In the genomic region with DNA sequence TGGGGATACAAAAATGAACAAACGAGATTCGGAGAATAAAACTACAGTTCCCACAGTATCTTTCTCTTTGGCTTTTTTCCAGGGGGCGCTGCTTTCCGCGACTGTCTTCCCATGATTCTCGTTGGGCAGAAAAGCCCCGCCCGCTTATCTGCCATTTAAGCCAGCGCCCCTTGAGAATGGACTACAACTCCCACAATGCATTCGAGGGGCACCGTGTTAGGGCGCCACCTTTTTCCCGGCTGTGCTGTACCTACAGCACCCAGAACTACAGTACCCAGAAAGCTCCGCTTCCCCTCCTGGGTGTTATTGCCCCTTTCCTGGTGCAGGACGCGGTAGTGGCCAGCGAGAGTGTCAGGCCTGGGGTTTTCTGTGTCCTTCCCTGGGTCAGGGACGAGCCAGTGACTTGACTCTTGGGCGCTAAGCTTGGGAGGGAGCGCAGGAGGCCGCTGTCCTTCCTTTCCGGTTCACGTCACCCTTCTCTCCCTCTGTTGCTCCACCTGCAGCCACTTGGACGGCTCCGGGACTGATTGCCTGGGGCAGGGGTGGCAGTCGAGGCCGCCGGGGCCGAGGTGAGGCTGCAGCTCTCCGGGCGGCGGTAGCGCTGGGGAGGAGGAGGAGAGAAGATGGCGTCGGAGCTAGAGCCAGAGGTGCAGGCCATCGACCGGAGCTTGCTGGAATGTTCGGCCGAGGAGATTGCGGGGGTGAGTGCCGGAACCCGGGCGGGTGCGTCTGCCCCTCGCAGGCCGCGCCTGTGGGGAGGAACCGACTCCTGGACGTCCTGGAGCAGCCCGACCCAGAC, we compare ENCODE assay signal across 8 cellular contexts. TPM values are rescaled to one million over a fixed set of nuclear protein-coding genes. Genes with fewer than 3 reads are reported as not detected.
DNase-seq lines count a peak whose midpoint lies in the region; ATAC-seq and TF ChIP-seq lines count a peak whose summit lies in the region.

TSS of gene UBR2 (plus strand) at position 333 of the 799 bp plus-strand sequence. CDS start at position 624, 291 bp downstream.

- H2BK15ac ChIP-seq in mesenchymal stem cell (ENCODE audit: low read depth, poor library complexity, severe bottlenecking), result peak within 1 kb of the TSS; percentile 60

- H3K36me3 Mint-ChIP-seq in Calu3 (ENCODE audit: insufficient read depth, unreplicated experiment), result peaks cover 36% of the 10 kb centered on the region
- H3K36me3 Mint-ChIP-seq in activated CD8-positive, alpha-beta memory T cell treated with anti-CD3 and anti-CD28 coated beads, Interleukin-2, amount 10 ng/mL, durations not matched to agents 7 days and 5 days, result peaks cover 22% of the 10 kb centered on the region

- peak within 1 kb of the TSS; percentile 87 for H4K91ac ChIP-seq in mesenchymal stem cell (ENCODE audit: low read length)

- H3K27ac ChIP-seq in mesenchymal stem cell (ENCODE audit: low read length, poor library complexity, severe bottlenecking), result peak within 1 kb of the TSS; percentile 86

- peak within 1 kb of the TSS; percentile 83 for H3K4me3 Mint-ChIP-seq in Calu3 (ENCODE audit: low read depth, unreplicated experiment)
- H3K4me3 Mint-ChIP-seq in activated CD8-positive, alpha-beta memory T cell treated with anti-CD3 and anti-CD28 coated beads, Interleukin-2, amount 10 ng/mL, durations not matched to agents 7 days and 5 days, result peak within 1 kb of the TSS; percentile 93

- peaks cover 6% of the 10 kb centered on the region for H3K36me3 ChIP-seq in NT2/D1 (ENCODE audit: insufficient read depth, insufficient read length, low read length)
- no peaks in the 10 kb centered on the region for H3K36me3 ChIP-seq in endocrine pancreas (ENCODE audit: control insufficient read depth, insufficient read depth, low read length)
- peaks cover 0 to 8% of the 10 kb centered on the region in 2 experiments for H3K36me3 ChIP-seq in mesenchymal stem cell (ENCODE audit: control insufficient read depth in 1 of 2, insufficient read depth in 2 of 2, low read depth in 1 of 2, low read length in 2 of 2)

- peak; percentile 99 for DNase-seq in Calu3
- peak; percentile 73 to 99 (median 98) for DNase-seq in HUDEP-2 (lab: John Stamatoyannopoulos, UW; ENCODE audit: unreplicated experiment in 76 of 76)
- DNase-seq in NT2/D1 (ENCODE audit: low read depth, low spot score), result peak; percentile 94
- DNase-seq in activated CD8-positive, alpha-beta memory T cell treated with anti-CD3 and anti-CD28 coated beads, Interleukin-2, amount 10 ng/mL, durations not matched to agents 7 days and 5 days, result peak; percentile 98
- peak; percentile 99 for DNase-seq in mesenchymal stem cell
- DNase-seq in stimulated activated CD8-positive, alpha-beta memory T cell treated with anti-CD3 and anti-CD28 coated beads, Interleukin-12 subunit alpha, Interleukin-12 subunit beta, amount 100 ng/mL, for 4 hours (ENCODE audit: low read depth), result peak; percentile 79

- CTCF ChIA-PET in Calu3 (lab: Charles Lee), result interaction anchor here (0.5 to 3.9 kb wide), 17 partner anchors 10 to 1912 kb away, joined by 3 to 27 read pairs (median 3); no protein-coding TSS in a partner anchor
- CTCF ChIA-PET in activated CD8-positive, alpha-beta memory T cell treated with anti-CD3 and anti-CD28 coated beads, Interleukin-2, amount 10 ng/mL, durations not matched to agents 7 days and 5 days (lab: Charles Lee), result interaction anchor here (0.7 to 5.5 kb wide), 21 partner anchors 9 to 776 kb away, joined by 3 to 38 read pairs (median 5); partner anchors contain the start of genes BYSL, MED20, RPL7L1 and TAF8

- H3K4ac ChIP-seq in mesenchymal stem cell (ENCODE audit: low read depth in 1 of 2, low read length in 2 of 2), result peak within 1 kb of the TSS; percentile 19 to 42

- peaks cover 17% of the 10 kb centered on the region for H3K4me1 Mint-ChIP-seq in Calu3 (ENCODE audit: low read depth, unreplicated experiment)
- H3K4me1 Mint-ChIP-seq in activated CD8-positive, alpha-beta memory T cell treated with anti-CD3 and anti-CD28 coated beads, Interleukin-2, amount 10 ng/mL, durations not matched to agents 7 days and 5 days, result peaks cover 27% of the 10 kb centered on the region

- H3K9me3 ChIP-seq in NT2/D1 (ENCODE audit: insufficient read depth, low read length) (no peaks in the 10 kb centered on the region), endocrine pancreas (ENCODE audit: control insufficient read depth, low read length) (no peaks in the 10 kb centered on the region), mesenchymal stem cell (ENCODE audit: control insufficient read depth, low read length) (no peaks in the 10 kb centered on the region)

- ATAC-seq in GM21381 (IDR thresholded peaks at IDR 0.05; ENCODE audit: unreplicated experiment), result peak; percentile 92
- ATAC-seq in activated CD8-positive, alpha-beta memory T cell treated with anti-CD3 and anti-CD28 coated beads, Interleukin-2, amount 10 ng/mL, durations not matched to agents 7 days and 5 days, result peak; percentile 95

- H3K4me2 ChIP-seq in mesenchymal stem cell (ENCODE audit: low read length, poor library complexity, severe bottlenecking), result peak within 1 kb of the TSS; percentile 84

- H3K27ac Mint-ChIP-seq in Calu3 (ENCODE audit: unreplicated experiment), result peak within 1 kb of the TSS; percentile 70
- peak within 1 kb of the TSS; percentile 88 for H3K27ac Mint-ChIP-seq in activated CD8-positive, alpha-beta memory T cell treated with anti-CD3 and anti-CD28 coated beads, Interleukin-2, amount 10 ng/mL, durations not matched to agents 7 days and 5 days

- H2AK5ac ChIP-seq in mesenchymal stem cell (ENCODE audit: low read length, severe bottlenecking), result no peak within 1 kb of the TSS

- BruUV-seq in Calu3 (replicated peaks; lab: Mats Ljungman, UMichigan), result no TSS peak

- no peak within 1 kb of the TSS for H2BK5ac ChIP-seq in mesenchymal stem cell (ENCODE audit: low read depth, low read length, poor library complexity, severe bottlenecking)

- no peaks in the 10 kb centered on the region for H3K27me3 ChIP-seq in NT2/D1 (ENCODE audit: insufficient read depth, insufficient read length)
- no peaks in the 10 kb centered on the region for H3K27me3 ChIP-seq in endocrine pancreas (ENCODE audit: control insufficient read depth, insufficient read depth, low read length)
- H3K27me3 ChIP-seq in mesenchymal stem cell (ENCODE audit: control insufficient read depth in 1 of 2, insufficient read depth in 1 of 2, low read length in 2 of 2), result no peaks in the 10 kb centered on the region

- peak within 1 kb of the TSS; percentile 46 for H2AFZ ChIP-seq in mesenchymal stem cell (ENCODE audit: low read depth, low read length)

- no peak within 1 kb of the TSS for H2BK120ac ChIP-seq in mesenchymal stem cell (ENCODE audit: low read depth, low read length)

- no peaks in the 10 kb centered on the region for H3K9me3 Mint-ChIP-seq in Calu3 (ENCODE audit: low read depth, unreplicated experiment)
- H3K9me3 Mint-ChIP-seq in activated CD8-positive, alpha-beta memory T cell treated with anti-CD3 and anti-CD28 coated beads, Interleukin-2, amount 10 ng/mL, durations not matched to agents 7 days and 5 days (ENCODE audit: low read depth), result no peaks in the 10 kb centered on the region

- intact Hi-C loops in Calu3 (cut with micrococcal nuclease; ENCODE audit: unreplicated experiment), result loop anchor here (10.0 kb wide), 1 partner anchor 311 kb away; the partner anchor contains the start of gene RPL7L1

- peak within 1 kb of the TSS; percentile 95 for H3K18ac ChIP-seq in mesenchymal stem cell (ENCODE audit: low read depth in 1 of 2, low read length in 2 of 2)

- H4K8ac ChIP-seq in mesenchymal stem cell (ENCODE audit: low read length), result peak within 1 kb of the TSS; percentile 62

- H2BK12ac ChIP-seq in mesenchymal stem cell (ENCODE audit: low read length in 2 of 2), result no peak within 1 kb of the TSS

- peak within 1 kb of the TSS in 1 of 2 experiments; percentile 86 for H3K23ac ChIP-seq in mesenchymal stem cell (ENCODE audit: low read length in 2 of 2)

- no peaks in the 10 kb centered on the region for H3K79me1 ChIP-seq in mesenchymal stem cell (replicated peaks; ENCODE audit: low read length, poor library complexity, severe bottlenecking)

- under 1% methylated on average over 49 of the region's 50 CpGs for whole genome bisulfite sequencing in mesenchymal stem cell

- peak within 1 kb of the TSS; percentile 93 for H3K9ac ChIP-seq in NT2/D1 (ENCODE audit: insufficient read length, low read depth)
- peak within 1 kb of the TSS; percentile 98 for H3K9ac ChIP-seq in endocrine pancreas (ENCODE audit: control insufficient read depth, insufficient read depth, low read length)
- H3K9ac ChIP-seq in mesenchymal stem cell (ENCODE audit: low read length), result peak within 1 kb of the TSS; percentile 97

- peak; percentile 55 for TF ChIP-seq CTCF in Calu3 (IDR thresholded peaks at IDR 0.05; ENCODE audit: unreplicated experiment)

- H3K4me3 ChIP-seq in NT2/D1 (ENCODE audit: insufficient read length, low read depth), result peak within 1 kb of the TSS; percentile 87
- peak within 1 kb of the TSS; percentile 96 for H3K4me3 ChIP-seq in endocrine pancreas (ENCODE audit: control insufficient read depth, insufficient read depth, low read length)
- H3K4me3 ChIP-seq in mesenchymal stem cell (ENCODE audit: insufficient read depth in 1 of 2, low read depth in 1 of 2, low read length in 2 of 2), result peak within 1 kb of the TSS; percentile 87 to 93

- H3K14ac ChIP-seq in mesenchymal stem cell (ENCODE audit: low read length in 2 of 2), result peak within 1 kb of the TSS in 1 of 2 experiments; percentile 89

- H3K27me3 Mint-ChIP-seq in Calu3 (ENCODE audit: unreplicated experiment), result no peaks in the 10 kb centered on the region
- peaks cover 3% of the 10 kb centered on the region for H3K27me3 Mint-ChIP-seq in activated CD8-positive, alpha-beta memory T cell treated with anti-CD3 and anti-CD28 coated beads, Interleukin-2, amount 10 ng/mL, durations not matched to agents 7 days and 5 days

- H3K4me1 ChIP-seq in NT2/D1 (ENCODE audit: insufficient read depth, insufficient read length) (no peaks in the 10 kb centered on the region), endocrine pancreas (ENCODE audit: control insufficient read depth, insufficient read depth, low read length) (no peaks in the 10 kb centered on the region), mesenchymal stem cell (ENCODE audit: control insufficient read depth, insufficient read depth, low read depth, low read length) (peaks cover 3% of the 10 kb centered on the region)

RNA-seq across cellular contexts. Expression of gene UBR2, which starts in this region (rescaled TPM):
- total RNA-seq in Calu3 (2022), result 32.4 and 32.9 TPM in 2 replicates
- total RNA-seq in activated CD8-positive, alpha-beta memory T cell treated with anti-CD3 and anti-CD28 coated beads, Interleukin-2, amount 10 ng/mL, durations not matched to agents 7 days and 5 days, result 10 to 100 TPM; 27.5 to 32.3 TPM
- polyA plus RNA-seq in mesenchymal stem cell (2013, experiment 1 of 2), result 6.4 TPM
- 6.2 TPM for polyA plus RNA-seq in mesenchymal stem cell (2013, experiment 2 of 2)

Comparison
In these comparisons a context has a peak if more than half of its experiments do, and no peak if none do; other contexts are left out.
1. Peak in every context shown above with its lines: DNase-seq, ATAC-seq, H3K4me3 ChIP-seq and H3K27ac ChIP-seq.